ENCODE assay signal across 10 cellular contexts in the genomic region with DNA sequence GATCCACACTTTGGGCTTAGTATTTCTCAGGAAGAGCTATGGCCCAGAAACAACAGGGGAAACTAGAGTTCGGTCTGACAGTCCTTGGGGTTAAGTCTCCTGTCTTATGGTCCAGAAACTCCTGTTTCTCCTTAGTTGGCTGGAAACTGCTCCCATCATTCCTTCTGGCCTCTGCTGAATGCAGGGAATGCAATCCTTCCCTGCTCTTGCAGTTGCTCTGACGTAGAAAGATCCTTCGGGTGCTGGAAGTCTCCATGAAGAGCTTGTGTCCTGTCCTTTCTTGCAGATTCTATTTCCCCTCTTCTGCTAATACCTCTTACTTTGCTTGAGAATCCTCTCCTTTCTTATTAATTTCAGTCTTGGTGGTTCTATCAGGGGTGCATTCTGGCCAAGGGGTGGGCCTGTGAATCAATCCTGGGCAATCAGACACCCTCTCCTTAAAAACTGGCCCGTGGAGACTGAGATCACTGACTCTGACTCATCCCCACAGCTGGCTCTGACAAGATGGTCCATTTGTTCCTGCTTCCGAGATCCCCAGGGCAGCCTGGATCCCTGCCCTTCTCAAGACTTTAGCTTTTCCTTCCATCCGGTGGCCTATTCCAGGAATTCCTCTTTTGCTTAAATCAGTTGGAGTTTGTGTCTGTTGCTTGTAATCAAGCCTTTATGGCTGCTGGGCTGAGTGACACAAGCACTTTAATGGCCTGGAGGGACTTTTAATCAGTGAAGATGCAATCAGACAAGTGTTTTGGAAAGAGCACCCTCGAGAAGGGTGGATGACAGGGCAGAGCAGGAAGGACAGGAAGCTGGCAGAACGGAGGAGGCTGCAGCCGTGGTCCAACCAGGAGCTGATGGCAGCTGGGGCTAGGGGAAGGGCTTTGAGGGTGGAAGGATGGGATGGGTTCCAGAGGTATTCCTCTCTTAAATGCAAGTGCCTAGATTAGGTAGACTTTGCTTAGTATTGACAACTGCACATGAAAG. TPM values are rescaled to one million over a fixed set of nuclear protein-coding genes. Genes with fewer than 3 reads are reported as not detected.
DNase-seq lines count a peak whose midpoint lies in the region; ATAC-seq and TF ChIP-seq lines count a peak whose summit lies in the region.
"Had no signal": no experiment of that assay in that cellular context is flagged by ENCODE, and none has a peak within 500 bp of the region (broad histone marks: within the 10 kb centered on the region; RNA-seq: fewer than 3 reads in every experiment).

No MANE protein-coding gene starts in this region.

- no peaks in the 10 kb centered on the region for H3K36me3 ChIP-seq in colonic mucosa
- H3K36me3 ChIP-seq in smooth muscle cell (ENCODE audit: low read depth): no peaks in the 10 kb centered on the region

- H3K9me3 ChIP-seq in colonic mucosa: no peaks in the 10 kb centered on the region
- no peaks in the 10 kb centered on the region for H3K9me3 ChIP-seq in smooth muscle cell (replicated peaks; ENCODE audit: low read depth)

- H3K4me3 ChIP-seq in colonic mucosa: no peak overlapping the region
- H3K4me3 ChIP-seq in smooth muscle cell: no peak overlapping the region

- ATAC-seq in GM21576 (IDR thresholded peaks at IDR 0.05; ENCODE audit: unreplicated experiment) (no peak), GM19397 (IDR thresholded peaks at IDR 0.05; ENCODE audit: unreplicated experiment) (no peak)
- ATAC-seq: left lobe of liver had no signal

- H2AFZ ChIP-seq in smooth muscle cell (ENCODE audit: low read depth): peak overlapping the region; percentile 58

- intact Hi-C loops in colonic mucosa (cut with DNase I): no loop called here

- peak overlapping the region; percentile 62 for H3K27ac ChIP-seq in colonic mucosa
- peak overlapping the region; percentile 28 for H3K27ac ChIP-seq in smooth muscle cell (ENCODE audit: low read depth)

- H3K4me1 ChIP-seq in colonic mucosa (no peaks in the 10 kb centered on the region), smooth muscle cell (ENCODE audit: low read depth) (no peaks in the 10 kb centered on the region)

- H3K9ac ChIP-seq in colonic mucosa (ENCODE audit: low read depth in 2 of 2, low read length in 2 of 2) (no peak overlapping the region), smooth muscle cell (ENCODE audit: low read depth) (no peak overlapping the region)

- H3K27me3 ChIP-seq in colonic mucosa (no peaks in the 10 kb centered on the region), smooth muscle cell (ENCODE audit: low read depth) (no peaks in the 10 kb centered on the region)

- H3K4me2 ChIP-seq in smooth muscle cell: no peak overlapping the region

- H3F3A ChIP-seq in smooth muscle cell (ENCODE audit: low read depth): no peaks in the 10 kb centered on the region

- WGBS in smooth muscle cell (ENCODE audit: low lambda C conversion rate): 48% methylated on average over 9 of the region's 9 CpGs

- DNase-seq in HT1080 (ENCODE audit: low read depth): peak; percentile 63
- DNase-seq in colonic mucosa: peak; percentile 44
- DNase-seq in iPS-NIHi11 (ENCODE audit: low spot score): peak; percentile 6
- DNase-seq in smooth muscle cell (lab: John Stamatoyannopoulos, UW; ENCODE audit: unreplicated experiment): no peak
- no peak for DNase-seq in hippocampal formation (lab: John Stamatoyannopoulos, UW)
- no peak for DNase-seq in AML-193 (lab: John Stamatoyannopoulos, UW)
- DNase-seq: NCI-H1092 treated with DMSO at 0.1 percent for 48 hours had no signal

- no peaks in the 10 kb centered on the region for H3K79me2 ChIP-seq in smooth muscle cell (ENCODE audit: low read depth)

- H4K20me1 ChIP-seq in smooth muscle cell (ENCODE audit: low read depth): no peaks in the 10 kb centered on the region

- TF ChIP-seq CTCF in colonic mucosa (IDR thresholded peaks at IDR 0.05) (no peak), smooth muscle cell (IDR thresholded peaks at IDR 0.05; ENCODE audit: borderline replicate concordance, insufficient read depth, poor library complexity, severe bottlenecking) (no peak)

RNA-seq across cellular contexts. Expression of a gene that starts 23.7 kb away (rescaled TPM):
- 0.07 and 0.24 TPM in 2 replicates for total RNA-seq in HT1080 (2014; rRNA removed; shearing (Covaris generic))
- polyA plus RNA-seq in HT1080 (2015; cell fraction: cytosol; rRNA removed): 0.29 and 0.46 TPM in 2 replicates
- 0.59 and 0.63 TPM in 2 replicates for polyA plus RNA-seq in HT1080 (2015; cell fraction: nucleus; rRNA removed)
- total RNA-seq in colonic mucosa: 10 to 100 TPM in 1 of 2 donors, 1 to 10 TPM in 1; 6.2 to 26.7 TPM
- 0.13 and 2.3 TPM in 2 replicates for total RNA-seq in smooth muscle cell
- polyA plus RNA-seq in smooth muscle cell: 0.06 and 1.6 TPM in 2 replicates

Comparison
In these comparisons a context has a peak if more than half of its experiments do, and no peak if none do; other contexts are left out.
1. DNase-seq: peak in HT1080 (single experiment), colonic mucosa (single experiment) and iPS-NIHi11 (single experiment); none in smooth muscle cell (single experiment), hippocampal formation (0 of 2) and AML-193 (0 of 2).